14 cellular contexts compared by ENCODE assay signal in genomic region chr20:33521461-33521860, GRCh38. TPM values are rescaled to one million over a fixed set of nuclear protein-coding genes. Genes with fewer than 3 reads are reported as not detected.
DNase-seq lines count a peak whose midpoint lies in the region; ATAC-seq and TF ChIP-seq lines count a peak whose summit lies in the region.
"Had no signal": no experiment of that assay in that cellular context is flagged by ENCODE, and none has a peak within 500 bp of the region (broad histone marks: within the 10 kb centered on the region; RNA-seq: fewer than 3 reads in every experiment).

No MANE protein-coding gene starts in this region.

- H3K9me3 Mint-ChIP-seq in stimulated activated effector memory CD8-positive, alpha-beta T cell treated with anti-CD3 and anti-CD28 coated beads, Interleukin-12 subunit alpha, Interleukin-12 subunit beta, amount 100 ng/mL, for 72 hours: no peaks in the 10 kb centered on the region
- H3K9me3 Mint-ChIP-seq in HFFc6: no peaks in the 10 kb centered on the region
- H3K9me3 Mint-ChIP-seq: activated naive CD4-positive, alpha-beta T cell treated with anti-CD3 and anti-CD28 coated beads for 36 hours; T-cell had no signal

- no peak for TF ChIP-seq CTCF in LNCaP clone FGC (IDR thresholded peaks at IDR 0.05; ENCODE audit: control insufficient read depth, extremely low read depth, insufficient read depth)
- TF ChIP-seq CTCF in HFFc6 (IDR thresholded peaks at IDR 0.05): no peak

- no peak overlapping the region for H3K4me3 Mint-ChIP-seq in stimulated activated effector memory CD8-positive, alpha-beta T cell treated with anti-CD3 and anti-CD28 coated beads, Interleukin-12 subunit alpha, Interleukin-12 subunit beta, amount 100 ng/mL, for 72 hours
- no peak overlapping the region for H3K4me3 Mint-ChIP-seq in HFFc6
- H3K4me3 Mint-ChIP-seq: activated naive CD4-positive, alpha-beta T cell treated with anti-CD3 and anti-CD28 coated beads for 36 hours; T-cell had no signal

- H3K4me3 ChIP-seq in LNCaP clone FGC (ENCODE audit: low read depth, low read length): no peak overlapping the region
- H3K4me3 ChIP-seq: BLaER1, left lung, prostate gland, thoracic aorta had no signal

- H3K4me1 Mint-ChIP-seq in stimulated activated effector memory CD8-positive, alpha-beta T cell treated with anti-CD3 and anti-CD28 coated beads, Interleukin-12 subunit alpha, Interleukin-12 subunit beta, amount 100 ng/mL, for 72 hours: peaks cover 10% of the 10 kb centered on the region
- peaks cover 20% of the 10 kb centered on the region for H3K4me1 Mint-ChIP-seq in HFFc6 (ENCODE audit: low read depth)

- ATAC-seq in stimulated activated effector memory CD8-positive, alpha-beta T cell treated with anti-CD3 and anti-CD28 coated beads, Interleukin-12 subunit alpha, Interleukin-12 subunit beta, amount 100 ng/mL, for 72 hours: no peak
- no peak for ATAC-seq in HG02885 (IDR thresholded peaks at IDR 0.05; ENCODE audit: poor library complexity, unreplicated experiment)
- ATAC-seq: left lung, T-cell had no signal

- no peaks in the 10 kb centered on the region for H3K27me3 Mint-ChIP-seq in HFFc6 (ENCODE audit: insufficient read depth)
- H3K27me3 Mint-ChIP-seq: T-cell had no signal

- DNase-seq in LNCaP clone FGC (ENCODE audit: low read depth): peak; percentile 82
- peak; percentile 90 to 99 for DNase-seq in NCI-H2081 (lab: John Stamatoyannopoulos, UW)
- DNase-seq in NCI-H774 (lab: John Stamatoyannopoulos, UW): peak; percentile 93
- no peak for DNase-seq in stimulated activated effector memory CD8-positive, alpha-beta T cell treated with anti-CD3 and anti-CD28 coated beads, Interleukin-12 subunit alpha, Interleukin-12 subunit beta, amount 100 ng/mL, for 72 hours (ENCODE audit: low spot score in 2 of 2)
- no peak for DNase-seq in HFFc6
- no peak for DNase-seq in central memory CD4-positive, alpha-beta T cell
- DNase-seq: activated naive CD4-positive, alpha-beta T cell treated with anti-CD3 and anti-CD28 coated beads for 36 hours; left lung; MM.1S; T-cell had no signal

- H3K36me3 Mint-ChIP-seq in stimulated activated effector memory CD8-positive, alpha-beta T cell treated with anti-CD3 and anti-CD28 coated beads, Interleukin-12 subunit alpha, Interleukin-12 subunit beta, amount 100 ng/mL, for 72 hours: no peaks in the 10 kb centered on the region
- no peaks in the 10 kb centered on the region for H3K36me3 Mint-ChIP-seq in HFFc6 (ENCODE audit: low read depth)

- peak overlapping the region; percentile 20 for H3K27ac Mint-ChIP-seq in stimulated activated effector memory CD8-positive, alpha-beta T cell treated with anti-CD3 and anti-CD28 coated beads, Interleukin-12 subunit alpha, Interleukin-12 subunit beta, amount 100 ng/mL, for 72 hours
- H3K27ac Mint-ChIP-seq in HFFc6: no peak overlapping the region
- H3K27ac Mint-ChIP-seq: activated naive CD4-positive, alpha-beta T cell treated with anti-CD3 and anti-CD28 coated beads for 36 hours had no signal

RNA-seq across cellular contexts. Expression of gene CBFA2T2, which starts 31.6 kb away (rescaled TPM):
- 1 to 10 TPM; 7.0 to 9.1 (median 8.0) TPM for total RNA-seq in HFFc6 (2021; fragmentation: NEBNext Ultra II Directional; extraction: Animal tissue kit (Norgen Biotek cat#: 25700))

Comparison
In these comparisons a context has a peak if more than half of its experiments do, and no peak if none do; other contexts are left out.
1. DNase-seq: peak in LNCaP clone FGC (single experiment), NCI-H2081 (2 of 2) and NCI-H774 (single experiment); none in stimulated activated effector memory CD8-positive, alpha-beta T cell treated with anti-CD3 and anti-CD28 coated beads, Interleukin-12 subunit alpha, Interleukin-12 subunit beta, amount 100 ng/mL, for 72 hours (0 of 2), HFFc6 (single experiment) and central memory CD4-positive, alpha-beta T cell (single experiment).